8 cellular contexts compared by ENCODE assay signal in the genomic region with DNA sequence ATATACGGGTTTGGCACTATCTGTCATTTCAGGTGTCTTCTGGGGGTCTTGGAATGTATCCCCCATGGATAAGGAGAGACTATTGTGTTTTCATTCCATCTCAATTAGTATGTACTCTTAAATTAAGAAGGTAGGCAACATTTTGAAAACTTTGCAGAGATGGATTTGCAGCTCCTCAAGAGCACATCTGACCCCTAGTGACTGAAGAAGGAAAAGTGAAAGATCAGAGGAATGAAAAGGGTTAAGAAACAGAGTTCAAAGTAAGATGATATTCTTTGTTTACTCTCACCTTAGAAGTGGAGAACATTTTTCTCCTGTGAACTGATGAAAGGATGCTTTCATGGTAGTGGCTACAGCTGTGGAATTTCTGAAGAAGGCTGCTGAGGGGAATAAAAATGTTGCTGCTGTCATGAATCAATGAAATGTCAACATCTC. TPM values are rescaled to one million over a fixed set of nuclear protein-coding genes. Genes with fewer than 3 reads are reported as not detected.
DNase-seq lines count a peak whose midpoint lies in the region; ATAC-seq, FAIRE-seq and TF ChIP-seq lines count a peak whose summit lies in the region.

No MANE protein-coding gene starts in this region.

- H3K4me3 ChIP-seq in NB4 (ENCODE audit: low read depth, low read length): no peak overlapping the region
- H3K4me3 ChIP-seq in bronchial epithelial cell (ENCODE audit: low read depth, low read length): no peak overlapping the region

- H3K27me3 Mint-ChIP-seq in nephron (ENCODE audit: low read depth): no peaks in the 10 kb centered on the region

- H3K4me3 Mint-ChIP-seq in nephron: no peak overlapping the region

- H3K36me3 Mint-ChIP-seq in nephron (ENCODE audit: low read depth): peaks cover 40% of the 10 kb centered on the region

- H3K9me3 Mint-ChIP-seq in nephron: no peaks in the 10 kb centered on the region

- no peak for TF ChIP-seq POLR2A in NB4 (IDR thresholded peaks at IDR 0.05; ENCODE audit: extremely low read depth, insufficient read length)

- peak; percentile 5 for DNase-seq in SKM-1 (lab: John Stamatoyannopoulos, UW; ENCODE audit: unreplicated experiment)
- no peak for DNase-seq in SKM-1 treated with dmso at 0.1 percent for 144 hours (lab: John Stamatoyannopoulos, UW; ENCODE audit: unreplicated experiment)
- DNase-seq in NB4 (ENCODE audit: low read depth): peak; percentile 25
- DNase-seq in bronchial epithelial cell (ENCODE audit: low read depth): peak; percentile 56
- DNase-seq in KG1 (lab: John Stamatoyannopoulos, UW): no peak

- ATAC-seq in GM19035 (IDR thresholded peaks at IDR 0.05; ENCODE audit: unreplicated experiment) (no peak), GM21526 (IDR thresholded peaks at IDR 0.05; ENCODE audit: low FRiP score, unreplicated experiment) (no peak)

- no peaks in the 10 kb centered on the region for H3K27me3 ChIP-seq in bronchial epithelial cell (ENCODE audit: control insufficient read depth, insufficient read depth, low read length)

- no peaks in the 10 kb centered on the region for H3K36me3 ChIP-seq in bronchial epithelial cell (ENCODE audit: control insufficient read depth, insufficient read depth, low read length)

- H3K4me1 Mint-ChIP-seq in nephron: peaks cover 17% of the 10 kb centered on the region

- FAIRE-seq in bronchial epithelial cell (lab: Jason Lieb, UNC): no peak

- peak overlapping the region in 1 of 3 experiments; percentile 2 for H3K27ac Mint-ChIP-seq in nephron

- TF ChIP-seq CTCF in NB4 (IDR thresholded peaks at IDR 0.05; ENCODE audit: low read depth, low read length) (peak; percentile 36), bronchial epithelial cell (IDR thresholded peaks at IDR 0.05; ENCODE audit: insufficient read depth, low read length, severe bottlenecking) (peak; percentile 54), nephron (IDR thresholded peaks at IDR 0.05; ENCODE audit: unreplicated experiment in 3 of 3) (peak; percentile 43 to 55 (median 49))

RNA-seq across cellular contexts. Expression of gene SH3BGRL2, which starts 41.5 kb away (rescaled TPM):
- total RNA-seq in bronchial epithelial cell: 15.0 and 30.6 TPM in 2 replicates

Comparison
In these comparisons a context has a peak if more than half of its experiments do, and no peak if none do; other contexts are left out.
1. DNase-seq: peak in SKM-1 (single experiment), NB4 (single experiment) and bronchial epithelial cell (single experiment); none in SKM-1 treated with dmso at 0.1 percent for 144 hours (single experiment) and KG1 (single experiment).
2. Peak in every context shown above with its lines, with median percentiles within 50 percentile points of each other: CTCF ChIP-seq.